Comparison of ENCODE assay signal across 21 cellular contexts in genomic region chr4:36046026-36046425, GRCh38.
"Had no signal": no experiment of that assay in that cellular context is flagged by ENCODE, and none has a peak within 500 bp of the region (broad histone marks: within the 10 kb centered on the region; RNA-seq: fewer than 3 reads in every experiment).

No MANE protein-coding gene starts in this region.

- H3K27ac Mint-ChIP-seq: natural killer cell treated with Interleukin-12 subunit alpha and Interleukin-12 subunit beta and Interleukin-15 and Interleukin-18, amount 100 ng/mL, for 72 hours; neural progenitor cell had no signal

- H3K4me3 ChIP-seq: colonic mucosa, esophagus squamous epithelium, gastroesophageal sphincter, hepatocyte, neural progenitor cell, ovary, suprapubic skin, tibial artery, upper lobe of left lung, uterus had no signal

- H3K9me3 ChIP-seq: colonic mucosa, esophagus squamous epithelium, gastroesophageal sphincter, ovary, suprapubic skin, tibial artery, upper lobe of left lung, uterus had no signal

- H3K4me1 ChIP-seq: colonic mucosa, esophagus squamous epithelium, gastroesophageal sphincter, neural progenitor cell, suprapubic skin, tibial artery, upper lobe of left lung, uterus had no signal

- H3K27me3 Mint-ChIP-seq: natural killer cell treated with Interleukin-12 subunit alpha and Interleukin-12 subunit beta and Interleukin-15 and Interleukin-18, amount 100 ng/mL, for 72 hours had no signal

- H3K4me3 Mint-ChIP-seq: natural killer cell treated with Interleukin-12 subunit alpha and Interleukin-12 subunit beta and Interleukin-15 and Interleukin-18, amount 100 ng/mL, for 72 hours; neural progenitor cell had no signal

- H3K27me3 ChIP-seq: colonic mucosa, esophagus squamous epithelium, gastroesophageal sphincter, hepatocyte, neural progenitor cell, ovary, suprapubic skin, tibial artery, upper lobe of left lung, uterus had no signal

- H3K36me3 Mint-ChIP-seq: neural progenitor cell had no signal

- H3K4me2 ChIP-seq: hepatocyte, neural progenitor cell had no signal

- ATAC-seq: gastroesophageal sphincter; left lobe of liver; natural killer cell treated with Interleukin-12 subunit alpha and Interleukin-12 subunit beta and Interleukin-15 and Interleukin-18, amount 100 ng/mL, for 72 hours; right cardiac atrium had no signal

- DNase-seq: colonic mucosa; dermis blood vessel endothelial cell; esophagus squamous epithelium; foreskin fibroblast; kidney; mammary epithelial cell; nucleus accumbens; ovary; right cardiac atrium; small intestine; stimulated activated CD4-positive, alpha-beta T cell treated with anti-CD3 and anti-CD28 coated beads, Interleukin-12 subunit alpha, Interleukin-12 subunit beta, amount 100 ng/mL, for 4 hours; stimulated activated naive CD4-positive, alpha-beta T cell; tibial artery; upper lobe of left lung; uterus had no signal

- H2AFZ ChIP-seq: hepatocyte, neural progenitor cell had no signal

- H3K9me3 Mint-ChIP-seq: natural killer cell treated with Interleukin-12 subunit alpha and Interleukin-12 subunit beta and Interleukin-15 and Interleukin-18, amount 100 ng/mL, for 72 hours; neural progenitor cell had no signal

- H3K9ac ChIP-seq: neural progenitor cell had no signal

- H3K27ac ChIP-seq: colonic mucosa, esophagus squamous epithelium, gastroesophageal sphincter, hepatocyte, neural progenitor cell, ovary, suprapubic skin, tibial artery, upper lobe of left lung, uterus had no signal

- H3K4me1 Mint-ChIP-seq: neural progenitor cell had no signal

- H3K36me3 ChIP-seq: colonic mucosa, esophagus squamous epithelium, gastroesophageal sphincter, neural progenitor cell, ovary, suprapubic skin, tibial artery, upper lobe of left lung, uterus had no signal

- H3K79me2 ChIP-seq: hepatocyte had no signal
